13 cellular contexts compared by ENCODE assay signal in the genomic region with DNA sequence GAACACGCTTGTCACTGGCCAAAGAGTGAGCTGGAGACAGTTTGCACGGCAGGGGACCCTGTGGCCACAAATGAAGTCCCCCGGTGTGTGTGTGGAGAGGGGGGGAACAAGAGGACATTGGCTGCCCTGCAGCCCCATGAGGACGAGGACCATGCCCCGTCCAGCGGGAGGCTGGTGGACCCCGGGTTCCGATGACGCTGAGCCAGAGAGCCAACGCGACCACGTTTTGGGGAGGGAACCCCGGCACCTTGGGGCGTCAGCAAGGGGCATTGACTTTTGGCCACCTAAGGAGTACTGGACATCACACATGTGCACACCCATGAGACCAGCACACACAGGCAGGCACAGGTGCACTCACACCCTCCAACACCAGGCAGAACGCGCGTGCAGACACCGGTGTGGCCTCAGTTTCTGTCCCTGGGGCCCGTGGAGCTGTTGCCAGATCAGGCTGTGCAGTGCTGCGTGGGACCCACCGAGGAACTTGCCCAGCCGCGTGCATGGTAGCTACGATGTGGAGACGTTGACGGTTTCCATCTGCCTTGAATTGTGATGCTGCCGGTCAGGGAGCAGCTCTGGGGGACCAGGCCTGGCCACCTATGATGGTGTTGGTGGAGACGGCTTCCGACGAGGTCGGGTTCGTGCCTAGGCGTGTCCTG. TPM values are rescaled to one million over a fixed set of nuclear protein-coding genes. Genes with fewer than 3 reads are reported as not detected.
DNase-seq lines count a peak whose midpoint lies in the region; ATAC-seq and TF ChIP-seq lines count a peak whose summit lies in the region.
"Had no signal": no experiment of that assay in that cellular context is flagged by ENCODE, and none has a peak within 500 bp of the region (broad histone marks: within the 10 kb centered on the region; RNA-seq: fewer than 3 reads in every experiment).

No MANE protein-coding gene starts in this region.

- H3K27me3 ChIP-seq in BLaER1 (peaks cover 20% of the 10 kb centered on the region; the same call in 1 of the 2 replicates), IMR-90 (ENCODE audit: control insufficient read depth, insufficient read depth, low read length) (peaks cover 45% of the 10 kb centered on the region)

- peak overlapping the region; percentile 4 for H2AFZ ChIP-seq in IMR-90 (replicated peaks; ENCODE audit: low read length, poor library complexity)

- H3K36me3 ChIP-seq in BLaER1 (no peaks in the 10 kb centered on the region), IMR-90 (ENCODE audit: control insufficient read depth, insufficient read depth, low read length) (no peaks in the 10 kb centered on the region)

- no peak overlapping the region for H2BK15ac ChIP-seq in IMR-90 (ENCODE audit: low read depth, low read length)

- TF ChIP-seq CTCF in IMR-90 (conservative IDR thresholded peaks at IDR 0.05; ENCODE audit: low read depth, low read length), result no peak

- POLR2A ChIA-PET in IMR-90 (lab: Charles Lee; ENCODE audit: unreplicated experiment), result no interaction called here

- H3K9me3 ChIP-seq in BLaER1 (no peaks in the 10 kb centered on the region), IMR-90 (ENCODE audit: control insufficient read depth, insufficient read depth, low read length) (no peaks in the 10 kb centered on the region)

- BruUV-seq in IMR-90 (replicated peaks; lab: Mats Ljungman, UMichigan), result no TSS peak

- TF ChIP-seq RAD21 in IMR-90 (IDR thresholded peaks at IDR 0.05; ENCODE audit: low read length), result no peak

- no peaks in the 10 kb centered on the region; the same call in 1 of the 2 replicates for H3K9me1 ChIP-seq in IMR-90 (ENCODE audit: insufficient read depth, low read length)

- no peaks in the 10 kb centered on the region for H3K79me1 ChIP-seq in IMR-90 (ENCODE audit: low read depth in 1 of 2, low read length in 2 of 2)

- H3K4me2 ChIP-seq in BLaER1, result peak overlapping the region; percentile 94
- no peak overlapping the region for H3K4me2 ChIP-seq in IMR-90 (ENCODE audit: low read depth, low read length)

- peaks cover 88% of the 10 kb centered on the region for H3K4me1 ChIP-seq in BLaER1
- H3K4me1 ChIP-seq in IMR-90 (ENCODE audit: control insufficient read depth, insufficient read depth, low read length), result peaks cover 8% of the 10 kb centered on the region; the same call in 1 of the 2 replicates

- no peak for TF ChIP-seq POLR2A in IMR-90 (IDR thresholded peaks at IDR 0.05; ENCODE audit: low read depth, low read length)

- no peak overlapping the region for H3K23ac ChIP-seq in IMR-90 (ENCODE audit: low read depth, low read length)

- H2BK120ac ChIP-seq in IMR-90 (ENCODE audit: low read depth, low read length), result no peak overlapping the region

- H3K9ac ChIP-seq in BLaER1, result no peak overlapping the region
- no peak overlapping the region for H3K9ac ChIP-seq in IMR-90 (ENCODE audit: low read depth, low read length)

- no peak overlapping the region for H2AK5ac ChIP-seq in IMR-90 (ENCODE audit: low read depth, low read length)

- no peak overlapping the region for H4K5ac ChIP-seq in IMR-90 (ENCODE audit: low read depth, low read length)

- DNase-seq in IMR-90 (no peak), left ventricle myocardium superior (peak; percentile 21), posterior vena cava (ENCODE audit: low spot score) (peak; percentile 74), COR-L47 (lab: John Stamatoyannopoulos, UW) (no peak), NCI-H2029 treated with DMSO at 0.1 percent for 48 hours (lab: John Stamatoyannopoulos, UW) (no peak)
- DNase-seq: NCI-H1930, NCI-H2171 treated with DMSO at 0.1 percent for 48 hours, NCI-H510A, NCI-H82, SIG-M5 had no signal

- no peak overlapping the region for H2BK20ac ChIP-seq in IMR-90 (ENCODE audit: low read depth, low read length)

- no peak overlapping the region for H3K4ac ChIP-seq in IMR-90 (ENCODE audit: low read depth, low read length)

- in situ Hi-C loops in IMR-90 (cut with MboI; ENCODE audit: low sequenced_read_pairs), result no loop called here

- H2BK5ac ChIP-seq in IMR-90 (ENCODE audit: low read depth, low read length, poor library complexity, severe bottlenecking), result no peak overlapping the region

- H3K27ac ChIP-seq in BLaER1, result no peak overlapping the region
- no peak overlapping the region for H3K27ac ChIP-seq in IMR-90 (ENCODE audit: insufficient read depth, low read length)
- H3K27ac ChIP-seq: C4-2B had no signal

- CTCF ChIA-PET in IMR-90 (lab: Yijun Ruan, JAX), result no interaction called here

- H3K4me3 ChIP-seq in BLaER1 (no peak overlapping the region), IMR-90 (ENCODE audit: insufficient read depth, low read depth, low read length) (no peak overlapping the region)

- H3K56ac ChIP-seq in IMR-90 (ENCODE audit: extremely low read depth, insufficient read depth, low read length), result no peak overlapping the region

- H4K8ac ChIP-seq in IMR-90 (ENCODE audit: low read depth in 2 of 2, low read length in 2 of 2), result no peak overlapping the region

- no peak overlapping the region for H3K14ac ChIP-seq in IMR-90 (replicated peaks; ENCODE audit: low read depth, low read length)

- dilution Hi-C loops in IMR-90 (cut with HindIII; ENCODE audit: low sequenced_read_pairs, unreplicated experiment), result no loop called here

- intact Hi-C loops in IMR-90 (cut with micrococcal nuclease), result no loop called here
- intact Hi-C loops in left ventricle myocardium superior (cut with micrococcal nuclease), result no loop called here
- intact Hi-C loops in posterior vena cava (cut with DNase I), result no loop called here

- ATAC-seq in IMR-90 (ENCODE audit: low read depth), result no peak
- no peak for ATAC-seq in left ventricle myocardium superior
- no peak for ATAC-seq in esophagus mucosa

- H2AK9ac ChIP-seq in IMR-90 (replicated peaks; ENCODE audit: low read depth, low read length, poor library complexity), result no peak overlapping the region

- no peak overlapping the region for H3K18ac ChIP-seq in IMR-90 (ENCODE audit: low read depth, low read length)

- WGBS in IMR-90 (ENCODE audit: extremely low coverage in 2 of 2, insufficient read length in 1 of 2), 2 experiments, result 65% methylated on average over 27 of the region's 33 CpGs; no CpG with 5 or more reads in 1 of the 2 experiments

- no peak overlapping the region for H4K91ac ChIP-seq in IMR-90 (ENCODE audit: insufficient read depth, low read depth, low read length)

- H4K20me1 ChIP-seq in BLaER1 (0 out of 2 replicates have a peak, but pooled peaks cover 12% of the 10 kb centered on the region), IMR-90 (ENCODE audit: insufficient read depth, low read length) (no peaks in the 10 kb centered on the region; the same call in 1 of the 2 replicates)

TF ChIP-seq in IMR-90, 13 proteins besides CTCF, POLR2A, EP300 and RAD21:
- TF ChIP-seq MAFK (IDR thresholded peaks at IDR 0.05; ENCODE audit: low read depth, low read length) (no peak), CHD1 (IDR thresholded peaks at IDR 0.05; ENCODE audit: low read depth, low read length) (no peak), CEBPB (IDR thresholded peaks at IDR 0.05; ENCODE audit: low read depth, low read length) (no peak), FOS (IDR thresholded peaks at IDR 0.05; ENCODE audit: low read depth, low read length) (no peak), MAZ (IDR thresholded peaks at IDR 0.05; ENCODE audit: borderline replicate concordance, low read depth, low read length) (no peak), SMC3 (IDR thresholded peaks at IDR 0.05; ENCODE audit: low read depth, low read length) (no peak), MXI1 (IDR thresholded peaks at IDR 0.05; ENCODE audit: borderline replicate concordance, low read depth, low read length) (no peak)

RNA-seq across cellular contexts. Expression of gene NOC4L, which starts 26.5 kb away (rescaled TPM):
- 5.2 and 6.1 TPM in 2 replicates for total RNA-seq in IMR-90 (2012; rRNA removed)
- polyA plus RNA-seq in IMR-90 (2012; rRNA removed), result 13.4 and 17.0 TPM in 2 replicates
- 12.0 and 16.4 TPM in 2 replicates for polyA plus RNA-seq in IMR-90 (2012; cell fraction: cytosol; rRNA removed)
- 12.2 and 32.5 TPM in 2 replicates for polyA plus RNA-seq in IMR-90 (2012; cell fraction: nucleus; rRNA removed; ENCODE audit: low replicate concordance)
- 12.1 TPM for total RNA-seq in left ventricle myocardium superior
- 10 to 100 TPM; 11.2 to 13.6 TPM for total RNA-seq in posterior vena cava
- 18.1 TPM for total RNA-seq in esophagus mucosa

RNA-seq across cellular contexts. Expression of gene DDX51, which starts 26.6 kb away (rescaled TPM):
- total RNA-seq in IMR-90 (2012; rRNA removed) (3.3 and 3.8 TPM in 2 replicates), left ventricle myocardium superior (8.6 TPM), posterior vena cava (10 to 100 TPM in 1 of 2 donors, 1 to 10 TPM in 1; 9.7 to 10.2 TPM), esophagus mucosa (9.0 TPM)
- polyA plus RNA-seq in IMR-90 (2012; rRNA removed), result 14.5 and 17.2 TPM in 2 replicates
- polyA plus RNA-seq in IMR-90 (2012; cell fraction: cytosol; rRNA removed), result 10.6 and 16.7 TPM in 2 replicates
- polyA plus RNA-seq in IMR-90 (2012; cell fraction: nucleus; rRNA removed; ENCODE audit: low replicate concordance), result 29.6 and 67.5 TPM in 2 replicates

Comparison
In these comparisons a context has a peak if more than half of its experiments do, and no peak if none do; other contexts are left out.
1. DNase-seq: peak in left ventricle myocardium superior (single experiment) and posterior vena cava (single experiment); none in IMR-90 (single experiment), COR-L47 (single experiment) and NCI-H2029 treated with DMSO at 0.1 percent for 48 hours (single experiment).